ENCODE assay signal across 8 cellular contexts in the genomic region with DNA sequence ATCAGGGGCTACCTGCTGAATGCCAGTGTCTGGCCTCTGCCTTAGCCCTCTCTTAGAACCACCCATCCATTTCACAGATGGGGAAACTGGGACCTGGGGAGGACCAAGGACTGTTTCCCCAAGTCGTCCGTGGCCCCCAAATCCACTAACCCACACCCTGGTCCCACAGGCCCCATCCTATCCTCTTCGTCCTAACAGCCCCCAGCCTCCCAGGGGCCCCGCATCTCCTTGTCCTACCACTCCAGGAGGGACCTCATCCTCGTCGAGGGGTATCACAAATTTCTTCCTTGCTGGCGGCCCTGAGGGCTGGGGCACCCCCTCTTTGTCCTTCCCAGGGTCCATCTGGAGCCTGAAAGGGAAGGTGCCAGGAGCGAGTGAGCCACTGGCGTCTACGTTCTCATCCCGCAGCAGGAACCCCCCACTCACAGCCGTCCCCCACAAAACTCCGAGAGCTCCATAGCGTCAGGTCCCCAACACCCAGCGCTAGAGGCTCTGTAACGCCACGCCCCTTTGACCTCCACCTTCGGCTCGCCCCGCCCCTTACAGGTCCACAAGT. TPM values are rescaled to one million over a fixed set of nuclear protein-coding genes. Genes with fewer than 3 reads are reported as not detected.
A peak's percentile ranks its signal among the peaks of the same experiment; 100 is the strongest.
DNase-seq lines count a peak whose midpoint lies in the region; ATAC-seq and TF ChIP-seq lines count a peak whose summit lies in the region.

No MANE protein-coding gene starts in this region.

- TF ChIP-seq CTCF in RWPE2 (IDR thresholded peaks at IDR 0.05; ENCODE audit: poor library complexity, severe bottlenecking): no peak

- peaks cover under 1 to 16% (median 13%) of the 10 kb centered on the region in 11 experiments; a peak in 17 of 22 replicates for H3K36me3 ChIP-seq in BLaER1 treated with 17β-estradiol and CSF1 and Interleukin-3, amounts not matched to agents 10 nM and 100 nM
- H3K36me3 ChIP-seq in RWPE2 (ENCODE audit: low read depth) (peaks cover 31% of the 10 kb centered on the region), ectodermal cell (ENCODE audit: control insufficient read depth, insufficient read depth, low read length) (peaks cover 9% of the 10 kb centered on the region), neuronal stem cell (replicated peaks in 1 of 2; ENCODE audit: control insufficient read depth in 2 of 2, insufficient read depth in 2 of 2, low read length in 2 of 2) (peaks cover 20 to 39% of the 10 kb centered on the region in 2 donors)

- no peak overlapping the region for H3K14ac ChIP-seq in neuronal stem cell (ENCODE audit: low read length)

- H2BK120ac ChIP-seq in neuronal stem cell (ENCODE audit: low read depth, low read length): no peak overlapping the region

- peaks cover 0 to 5% (median 0%) of the 10 kb centered on the region in 11 experiments; a peak in 6 of 22 replicates for H3K27me3 ChIP-seq in BLaER1 treated with 17β-estradiol and CSF1 and Interleukin-3, amounts not matched to agents 10 nM and 100 nM
- no peaks in the 10 kb centered on the region for H3K27me3 ChIP-seq in RWPE2 (ENCODE audit: insufficient read depth, poor library complexity, severe bottlenecking)
- H3K27me3 ChIP-seq in ectodermal cell (ENCODE audit: control insufficient read depth, insufficient read depth, low read length, poor library complexity, severe bottlenecking): no peaks in the 10 kb centered on the region
- H3K27me3 ChIP-seq in neuronal stem cell (ENCODE audit: control insufficient read depth in 3 of 3, insufficient read depth in 3 of 3, low read depth in 1 of 3, low read length in 3 of 3): no peaks in the 10 kb centered on the region

- ATAC-seq in RWPE2 (ENCODE audit: low read depth) (no peak), HG03460 (IDR thresholded peaks at IDR 0.05; ENCODE audit: unreplicated experiment) (no peak)

- peak overlapping the region; percentile 96 to 100 (median 99) for H3K4me2 ChIP-seq in BLaER1 treated with 17β-estradiol and CSF1 and Interleukin-3, amounts not matched to agents 10 nM and 100 nM
- H3K4me2 ChIP-seq in neuronal stem cell (ENCODE audit: insufficient read depth, low read length, poor library complexity, severe bottlenecking): peak overlapping the region; percentile 99

- peaks cover 70 to 99% (median 92%) of the 10 kb centered on the region in 10 experiments for H3K4me1 ChIP-seq in BLaER1 treated with 17β-estradiol and CSF1 and Interleukin-3, amounts not matched to agents 10 nM and 100 nM
- H3K4me1 ChIP-seq in RWPE2 (ENCODE audit: insufficient read depth, poor library complexity, severe bottlenecking) (peaks cover 17% of the 10 kb centered on the region), ectodermal cell (ENCODE audit: control insufficient read depth, insufficient read depth, low read length) (peaks cover 13% of the 10 kb centered on the region), neuronal stem cell (ENCODE audit: control insufficient read depth in 2 of 2, insufficient read depth in 1 of 2, low read depth in 1 of 2, low read length in 2 of 2) (peaks cover 6 to 10% of the 10 kb centered on the region in 2 donors)

- H2BK12ac ChIP-seq in neuronal stem cell (ENCODE audit: low read length): no peak overlapping the region

- peak overlapping the region; percentile 68 to 77 (median 74) for H3K4me3 ChIP-seq in BLaER1 treated with 17β-estradiol and CSF1 and Interleukin-3, amounts not matched to agents 10 nM and 100 nM
- H3K4me3 ChIP-seq in RWPE2 (ENCODE audit: severe bottlenecking) (peak overlapping the region; percentile 46), ectodermal cell (ENCODE audit: insufficient read depth, low read depth, low read length) (peak overlapping the region; percentile 55), neuronal stem cell (ENCODE audit: low read length in 2 of 2) (peak overlapping the region; percentile 84 to 87)

- peak overlapping the region; percentile 80 for H3K18ac ChIP-seq in neuronal stem cell (ENCODE audit: low read length)

- peak overlapping the region; percentile 97 for H2AFZ ChIP-seq in neuronal stem cell (ENCODE audit: low read length)

- peak overlapping the region; percentile 5 for H3K4ac ChIP-seq in neuronal stem cell (ENCODE audit: low read length)

- H2BK15ac ChIP-seq in neuronal stem cell (ENCODE audit: low read length): no peak overlapping the region

- peaks cover 4% of the 10 kb centered on the region for H3K79me1 ChIP-seq in neuronal stem cell (ENCODE audit: low read depth, low read length)

- H2BK5ac ChIP-seq in neuronal stem cell (ENCODE audit: low read length): peak overlapping the region; percentile 72

- peak overlapping the region; percentile 74 to 93 (median 91); a peak in 21 of 22 replicates for H3K27ac ChIP-seq in BLaER1 treated with 17β-estradiol and CSF1 and Interleukin-3, amounts not matched to agents 10 nM and 100 nM
- H3K27ac ChIP-seq in RWPE2 (ENCODE audit: poor library complexity, severe bottlenecking) (peak overlapping the region; percentile 100), ectodermal cell (ENCODE audit: insufficient read depth, low read depth, low read length, poor library complexity, severe bottlenecking) (no peak overlapping the region), neuronal stem cell (replicated peaks; ENCODE audit: low read length) (peak overlapping the region; percentile 51)

- H2AK5ac ChIP-seq in neuronal stem cell (ENCODE audit: low read depth, low read length): peak overlapping the region; percentile 5

- H3K9me3 ChIP-seq in BLaER1 treated with 17β-estradiol and CSF1 and Interleukin-3, amounts not matched to agents 10 nM and 100 nM (replicated peaks in 1 of 11): no peaks in the 10 kb centered on the region
- H3K9me3 ChIP-seq in RWPE2 (ENCODE audit: severe bottlenecking): no peaks in the 10 kb centered on the region
- no peaks in the 10 kb centered on the region for H3K9me3 ChIP-seq in ectodermal cell (ENCODE audit: control insufficient read depth, low read length)
- H3K9me3 ChIP-seq in neuronal stem cell (replicated peaks in 1 of 2; ENCODE audit: control insufficient read depth in 2 of 2, insufficient read depth in 1 of 2, low read depth in 1 of 2, low read length in 2 of 2): no peaks in the 10 kb centered on the region

- 13 to 14% methylated on average over 20 of the region's 20 CpGs for WGBS in ectodermal cell, 2 experiments
- no CpG with 5 or more reads among the region's 20 CpGs for WGBS in neuronal stem cell (ENCODE audit: extremely low coverage in 2 of 2, insufficient read length in 2 of 2, insufficient replicate concordance in 1 of 2), 2 donors

- DNase-seq in RWPE2 (ENCODE audit: low spot score) (no peak), neuronal stem cell (ENCODE audit: low spot score) (no peak), cerebellum (ENCODE audit: low spot score) (no peak), iPS-NIHi7 (ENCODE audit: extremely low spot score) (no peak), epidermal melanocyte (ENCODE audit: insufficient read length, low spot score) (no peak)

- no peak overlapping the region for H4K91ac ChIP-seq in neuronal stem cell (ENCODE audit: low read depth, low read length, poor library complexity)

- peak overlapping the region; percentile 52 for H3K23ac ChIP-seq in neuronal stem cell (ENCODE audit: low read depth, low read length, poor library complexity)

- H4K20me1 ChIP-seq in BLaER1 treated with 17β-estradiol and CSF1 and Interleukin-3, amounts not matched to agents 10 nM and 100 nM: peaks cover 0 to 26% (median 7%) of the 10 kb centered on the region in 11 experiments; a peak in 15 of 22 replicates

- no peak overlapping the region for H4K8ac ChIP-seq in neuronal stem cell (ENCODE audit: low read depth, low read length)

- H3K9ac ChIP-seq in BLaER1 treated with 17β-estradiol and CSF1 and Interleukin-3, amounts not matched to agents 10 nM and 100 nM: peak overlapping the region; percentile 78 to 88 (median 85)
- H3K9ac ChIP-seq in neuronal stem cell (ENCODE audit: low read depth, low read length, poor library complexity): peak overlapping the region; percentile 82

RNA-seq across cellular contexts. Expression of a gene that starts 0.6 kb away (rescaled TPM):
- 100 TPM for polyA plus RNA-seq in ectodermal cell (2013, experiment 1 of 4)
- polyA plus RNA-seq in ectodermal cell (2013, experiment 2 of 4): 96.3 TPM
- 66.1 TPM for polyA plus RNA-seq in ectodermal cell (2013, experiment 3 of 4)
- 76.0 TPM for polyA plus RNA-seq in ectodermal cell (2013, experiment 4 of 4)
- polyA plus RNA-seq in neuronal stem cell (2013, experiment 1 of 2): 90.0 TPM
- polyA plus RNA-seq in neuronal stem cell (2013, experiment 2 of 2): 87.6 TPM
- 36.9 TPM for total RNA-seq in cerebellum

RNA-seq across cellular contexts. Expression of a gene that starts 16.7 kb away (rescaled TPM):
- polyA plus RNA-seq in ectodermal cell (2013, experiment 1 of 4): 12.6 TPM
- 13.0 TPM for polyA plus RNA-seq in ectodermal cell (2013, experiment 2 of 4)
- 7.0 TPM for polyA plus RNA-seq in ectodermal cell (2013, experiment 3 of 4)
- 8.8 TPM for polyA plus RNA-seq in ectodermal cell (2013, experiment 4 of 4)
- 6.4 TPM for polyA plus RNA-seq in neuronal stem cell (2013, experiment 1 of 2)
- 6.4 TPM for polyA plus RNA-seq in neuronal stem cell (2013, experiment 2 of 2)
- 2.9 TPM for total RNA-seq in cerebellum

RNA-seq across cellular contexts. Expression of a gene that starts 18.2 kb away (rescaled TPM):
- 19.1 TPM for polyA plus RNA-seq in ectodermal cell (2013, experiment 1 of 4)
- polyA plus RNA-seq in ectodermal cell (2013, experiment 2 of 4): 15.5 TPM
- polyA plus RNA-seq in ectodermal cell (2013, experiment 3 of 4): 13.9 TPM
- polyA plus RNA-seq in ectodermal cell (2013, experiment 4 of 4): 19.4 TPM
- polyA plus RNA-seq in neuronal stem cell (2013, experiment 1 of 2): 11.0 TPM
- 9.8 TPM for polyA plus RNA-seq in neuronal stem cell (2013, experiment 2 of 2)
- total RNA-seq in cerebellum: 1.4 TPM

RNA-seq across cellular contexts. Expression of a gene that starts 44.7 kb away (rescaled TPM):
- 5.4 TPM for polyA plus RNA-seq in ectodermal cell (2013, experiment 1 of 4)
- polyA plus RNA-seq in ectodermal cell (2013, experiment 2 of 4): 4.4 TPM
- polyA plus RNA-seq in ectodermal cell (2013, experiment 3 of 4): 2.6 TPM
- 3.3 TPM for polyA plus RNA-seq in ectodermal cell (2013, experiment 4 of 4)
- 8.5 TPM for polyA plus RNA-seq in neuronal stem cell (2013, experiment 1 of 2)
- polyA plus RNA-seq in neuronal stem cell (2013, experiment 2 of 2): 8.7 TPM
- 2.5 TPM for total RNA-seq in cerebellum

RNA-seq across cellular contexts. Expression of a gene that starts 52.7 kb away (rescaled TPM):
- polyA plus RNA-seq in ectodermal cell (2013, experiment 1 of 4): 96.4 TPM
- 97.9 TPM for polyA plus RNA-seq in ectodermal cell (2013, experiment 2 of 4)
- 63.9 TPM for polyA plus RNA-seq in ectodermal cell (2013, experiment 3 of 4)
- 71.3 TPM for polyA plus RNA-seq in ectodermal cell (2013, experiment 4 of 4)
- polyA plus RNA-seq in neuronal stem cell (2013, experiment 1 of 2): 68.8 TPM
- 73.1 TPM for polyA plus RNA-seq in neuronal stem cell (2013, experiment 2 of 2)
- total RNA-seq in cerebellum: 20.6 TPM
